ENCODE assay signal across 8 cellular contexts in the genomic region with DNA sequence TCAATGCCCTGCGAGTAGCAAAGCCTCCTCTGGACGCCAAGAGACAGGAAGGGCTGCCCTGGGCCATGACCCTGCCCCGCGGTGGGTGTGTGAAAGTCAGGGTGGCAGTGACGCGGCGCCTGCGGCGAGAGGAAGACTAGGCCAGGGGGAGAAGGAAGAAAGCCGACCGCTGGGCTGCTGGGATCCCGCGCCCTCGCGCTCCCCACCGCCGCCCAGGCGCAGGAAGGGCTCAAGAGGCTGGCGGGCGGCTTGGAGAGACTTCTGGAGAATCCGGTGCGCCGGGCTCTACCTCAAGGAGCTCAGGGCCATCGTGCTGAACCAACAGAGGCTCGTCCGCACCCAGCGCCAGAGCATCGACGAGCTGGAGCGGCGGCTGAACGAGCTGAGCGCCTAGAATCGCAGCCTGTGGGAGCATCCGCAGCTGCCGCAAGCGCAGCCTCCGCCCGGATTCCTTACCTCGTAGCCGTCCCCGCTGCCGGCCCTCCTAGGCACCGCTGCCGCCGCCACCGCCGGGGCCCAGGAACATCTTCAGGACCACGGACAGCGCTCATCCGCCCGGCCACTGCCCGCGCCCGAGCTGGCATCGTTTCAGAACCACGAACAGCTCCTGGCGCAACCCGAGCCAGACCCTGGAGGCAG.
A peak's percentile ranks its signal among the peaks of the same experiment; 100 is the strongest.
DNase-seq lines count a peak whose midpoint lies in the region; ATAC-seq and TF ChIP-seq lines count a peak whose summit lies in the region.

No MANE protein-coding gene starts in this region.

- peak overlapping the region; percentile 50 for H3K4me3 Mint-ChIP-seq in neural progenitor cell
- H3K4me3 Mint-ChIP-seq in stimulated activated naive CD8-positive, alpha-beta T cell treated with anti-CD3 and anti-CD28 coated beads, Interleukin-15, amount 100 ng/mL, for 72 hours: peak overlapping the region in 1 of 2 donors; percentile 47

- no peaks in the 10 kb centered on the region for H3K9me3 Mint-ChIP-seq in neural progenitor cell
- H3K9me3 Mint-ChIP-seq in stimulated activated naive CD8-positive, alpha-beta T cell treated with anti-CD3 and anti-CD28 coated beads, Interleukin-15, amount 100 ng/mL, for 72 hours: peaks cover 11 to 20% of the 10 kb centered on the region in 2 donors

- H3F3A ChIP-seq in neural progenitor cell (ENCODE audit: low read depth): peaks cover 5% of the 10 kb centered on the region

- no peaks in the 10 kb centered on the region for H3K79me2 ChIP-seq in neural progenitor cell (ENCODE audit: low read depth)

- H3K4me2 ChIP-seq in neural progenitor cell: peak overlapping the region; percentile 82

- H2AFZ ChIP-seq in neural progenitor cell (replicated peaks): no peak overlapping the region

- H3K27ac ChIP-seq in foreskin keratinocyte: no peak overlapping the region
- H3K27ac ChIP-seq in neural progenitor cell: no peak overlapping the region

- H3K36me3 Mint-ChIP-seq in neural progenitor cell: no peaks in the 10 kb centered on the region

- no peaks in the 10 kb centered on the region for H3K4me1 Mint-ChIP-seq in neural progenitor cell
- peaks cover 16% of the 10 kb centered on the region for H3K4me1 Mint-ChIP-seq in stimulated activated naive CD8-positive, alpha-beta T cell treated with anti-CD3 and anti-CD28 coated beads, Interleukin-15, amount 100 ng/mL, for 72 hours

- H3K4me3 ChIP-seq in AG10803 (ENCODE audit: low read length): no peak overlapping the region
- no peak overlapping the region for H3K4me3 ChIP-seq in HAP-1
- H3K4me3 ChIP-seq in neural progenitor cell: peak overlapping the region; percentile 42

- H3K36me3 ChIP-seq in HAP-1 (replicated peaks): no peaks in the 10 kb centered on the region
- no peaks in the 10 kb centered on the region for H3K36me3 ChIP-seq in neural progenitor cell

- H3K27ac Mint-ChIP-seq in neural progenitor cell: no peak overlapping the region
- no peak overlapping the region for H3K27ac Mint-ChIP-seq in stimulated activated naive CD8-positive, alpha-beta T cell treated with anti-CD3 and anti-CD28 coated beads, Interleukin-15, amount 100 ng/mL, for 72 hours

- ATAC-seq in foreskin keratinocyte: peak; percentile 97
- ATAC-seq in stimulated activated naive CD8-positive, alpha-beta T cell treated with anti-CD3 and anti-CD28 coated beads, Interleukin-15, amount 100 ng/mL, for 72 hours: peak; percentile 89
- no peak for ATAC-seq in GM18520 (IDR thresholded peaks at IDR 0.05; ENCODE audit: unreplicated experiment)

- H3K27me3 ChIP-seq in HAP-1 (ENCODE audit: low read depth): 0 out of 2 replicates have a peak, but pooled peaks cover 4% of the 10 kb centered on the region
- peaks cover 14% of the 10 kb centered on the region for H3K27me3 ChIP-seq in foreskin keratinocyte
- peaks cover 59% of the 10 kb centered on the region for H3K27me3 ChIP-seq in neural progenitor cell

- in situ Hi-C loops in HAP-1 (cut with MboI; ENCODE audit: low sequenced_read_pairs): no loop called here

- peaks cover 26% of the 10 kb centered on the region for H4K20me1 ChIP-seq in neural progenitor cell (ENCODE audit: low read depth)

- H3K4me1 ChIP-seq in HAP-1: no peaks in the 10 kb centered on the region
- no peaks in the 10 kb centered on the region for H3K4me1 ChIP-seq in foreskin keratinocyte
- no peaks in the 10 kb centered on the region for H3K4me1 ChIP-seq in neural progenitor cell

- H3K27me3 Mint-ChIP-seq in neural progenitor cell (ENCODE audit: insufficient read depth, low read depth): peaks cover 6% of the 10 kb centered on the region
- peaks cover 42% of the 10 kb centered on the region for H3K27me3 Mint-ChIP-seq in stimulated activated naive CD8-positive, alpha-beta T cell treated with anti-CD3 and anti-CD28 coated beads, Interleukin-15, amount 100 ng/mL, for 72 hours

- H3K9me3 ChIP-seq in HAP-1 (no peaks in the 10 kb centered on the region), neural progenitor cell (ENCODE audit: low read depth) (no peaks in the 10 kb centered on the region)

- DNase-seq in AG10803 (ENCODE audit: low read depth): peak; percentile 46
- DNase-seq in HAP-1 (ENCODE audit: low spot score in 2 of 2): peak; percentile 59 to 93
- peak; percentile 30 for DNase-seq in RKO (ENCODE audit: low spot score)
- DNase-seq in activated gamma-delta T cell (lab: John Stamatoyannopoulos, UW): peak; percentile 37
- peak; percentile 19 to 54 for DNase-seq in foreskin keratinocyte
- DNase-seq in neural progenitor cell (ENCODE audit: low spot score): peak; percentile 97
- peak; percentile 79 to 83 for DNase-seq in stimulated activated naive CD8-positive, alpha-beta T cell treated with anti-CD3 and anti-CD28 coated beads, Interleukin-15, amount 100 ng/mL, for 72 hours

- no peak for TF ChIP-seq CTCF in AG10803 (conservative IDR thresholded peaks at IDR 0.05; ENCODE audit: low read length)
- TF ChIP-seq CTCF in foreskin keratinocyte (conservative IDR thresholded peaks at IDR 0.05): no peak
- no peak for TF ChIP-seq CTCF in neural progenitor cell (IDR thresholded peaks at IDR 0.05)

- no peak overlapping the region for H3K9ac ChIP-seq in neural progenitor cell

Comparison
In these comparisons a context has a peak if more than half of its experiments do, and no peak if none do; other contexts are left out.
1. DNase-seq: peak in every context shown above with its lines; median percentile 97 in neural progenitor cell; 81 in stimulated activated naive CD8-positive, alpha-beta T cell treated with anti-CD3 and anti-CD28 coated beads, Interleukin-15, amount 100 ng/mL, for 72 hours; 76 in HAP-1; 46 in AG10803; 37 in activated gamma-delta T cell; 36 in foreskin keratinocyte; 30 in RKO.